In genomic region chr16:68040506-68041288, GRCh38 we compare ENCODE assay signal across 8 cellular contexts. TPM values are rescaled to one million over a fixed set of nuclear protein-coding genes. Genes with fewer than 3 reads are reported as not detected.
DNase-seq lines count a peak whose midpoint lies in the region; ATAC-seq and TF ChIP-seq lines count a peak whose summit lies in the region.

No MANE protein-coding gene starts in this region.

- H3K27me3 Mint-ChIP-seq in WTC11 (ENCODE audit: low read depth) (no peaks in the 10 kb centered on the region), immature natural killer cell (ENCODE audit: low read depth in 3 of 3) (peaks cover 0 to 2% (median 2%) of the 10 kb centered on the region in 3 donors)

- DNase-seq in NCI-H2227 (lab: John Stamatoyannopoulos, UW; ENCODE audit: unreplicated experiment) = peak; percentile 52
- peak; percentile 93 for DNase-seq in WTC11 (ENCODE audit: low spot score)
- DNase-seq in T47D (ENCODE audit: low read depth in 1 of 2, low spot score in 1 of 2) = peak; percentile 62 to 82
- DNase-seq in immature natural killer cell = peak; percentile 84 to 88 (median 84)
- DNase-seq in stimulated activated CD4-positive, alpha-beta T cell treated with anti-CD3 and anti-CD28 coated beads, Interleukin-1b, Interleukin-23, amount 100 ng/mL, for 24 hours (ENCODE audit: low read depth in 4 of 4, low spot score in 1 of 4) = peak; percentile 79 to 85 (median 82)

- H3K36me3 Mint-ChIP-seq in WTC11 (peaks cover 8% of the 10 kb centered on the region), immature natural killer cell (peaks cover 7 to 25% (median 24%) of the 10 kb centered on the region in 3 donors)

- no peaks in the 10 kb centered on the region for H3K9me3 Mint-ChIP-seq in WTC11
- no peaks in the 10 kb centered on the region for H3K9me3 Mint-ChIP-seq in immature natural killer cell

- ATAC-seq in HG03045 (IDR thresholded peaks at IDR 0.05; ENCODE audit: unreplicated experiment) (peak; percentile 75), WTC11 (peak; percentile 100), HG03378 (IDR thresholded peaks at IDR 0.05; ENCODE audit: unreplicated experiment) (no peak)

- H3K4me3 Mint-ChIP-seq in WTC11 = no peak overlapping the region
- no peak overlapping the region for H3K4me3 Mint-ChIP-seq in immature natural killer cell

- in situ Hi-C loops in T47D (cut with HindIII; ENCODE audit: low pct_unique_long_range_greater_than_20kb, low sequenced_read_pairs) = no loop called here

- POLR2A ChIA-PET in WTC11 (lab: Charles Lee) = interaction anchor here (0.7 to 1.0 kb wide), 2 partner anchors 17 to 1029 kb away, joined by 4 to 9 read pairs; partner anchors contain the start of genes DDX28 and DUS2

- CTCF ChIA-PET in WTC11 (lab: Charles Lee) = interaction anchor here (0.5 to 2.0 kb wide), 54 partner anchors 12 to 930 kb away, joined by 3 to 29 read pairs (median 4); partner anchors contain the start of genes DDX28, DPEP2NB, DPEP3 and DUS2

- TF ChIP-seq CTCF in GM12872 (IDR thresholded peaks at IDR 0.05; ENCODE audit: insufficient read depth, low read depth, low read length) (peak; percentile 90), WTC11 (IDR thresholded peaks at IDR 0.05) (peak; percentile 88)

- no peaks in the 10 kb centered on the region for H3K4me1 Mint-ChIP-seq in WTC11
- peaks cover 24 to 37% of the 10 kb centered on the region in 2 donors for H3K4me1 Mint-ChIP-seq in immature natural killer cell

- peak overlapping the region; percentile 86 for H3K27ac Mint-ChIP-seq in WTC11
- H3K27ac Mint-ChIP-seq in immature natural killer cell = peak overlapping the region; percentile 54 to 89 (median 71)

TF ChIP-seq in WTC11, 78 proteins besides CTCF, POLR2A, EP300 and RAD21:
- no peak for TF ChIP-seq GABPB1 (CRISPR knock-in tag; IDR thresholded peaks at IDR 0.05)
- TF ChIP-seq RELA (CRISPR knock-in tag; IDR thresholded peaks at IDR 0.05; ENCODE audit: borderline replicate concordance) = no peak
- no peak for TF ChIP-seq ETV6 (CRISPR knock-in tag; IDR thresholded peaks at IDR 0.05)
- TF ChIP-seq ERG (CRISPR knock-in tag; IDR thresholded peaks at IDR 0.05) = no peak
- no peak for TF ChIP-seq CREB1 (CRISPR knock-in tag; IDR thresholded peaks at IDR 0.05)

RNA-seq across cellular contexts. Expression of gene DUS2, which starts 17.6 kb away (rescaled TPM):
- 23.5 to 27.9 TPM (median 25.8 TPM) in 3 replicates for total RNA-seq in WTC11 (2021)
- polyA plus RNA-seq in immature natural killer cell = 10 to 100 TPM in 2 of 3 donors, 1 to 10 TPM in 1; 9.3 to 23.7 (median 16.8) TPM

RNA-seq across cellular contexts. Expression of gene DDX28, which starts 17.7 kb away (rescaled TPM):
- 15.2 to 18.3 TPM (median 17.7 TPM) in 3 replicates for total RNA-seq in WTC11 (2021)
- 10 to 100 TPM; 45.3 to 59.4 (median 55.0) TPM for polyA plus RNA-seq in immature natural killer cell

RNA-seq across cellular contexts. Expression of gene DPEP2NB, which starts 25.0 kb away (rescaled TPM):
- total RNA-seq in WTC11 (2021) = 0.32 TPM in 1 of 3 replicates, not detected in the others
- not detected for polyA plus RNA-seq in immature natural killer cell

RNA-seq across cellular contexts. Expression of gene DPEP2, which starts 41.4 kb away (rescaled TPM):
- 0.13 to 0.25 TPM in 2 of 3 replicates, not detected in the other for total RNA-seq in WTC11 (2021)
- polyA plus RNA-seq in immature natural killer cell = 10 to 100 TPM; 45.5 to 62.6 (median 59.4) TPM

RNA-seq across cellular contexts. Expression of gene NFATC3, which starts 44.5 kb away (rescaled TPM):
- 32.5 to 34.6 TPM (median 33.3 TPM) in 3 replicates for total RNA-seq in WTC11 (2021)
- polyA plus RNA-seq in immature natural killer cell = 100 to 1,000 TPM in 2 of 3 donors, 10 to 100 TPM in 1; 66.5 to 160 (median 119) TPM
